ENCODE assay signal across 11 cellular contexts in the genomic region with DNA sequence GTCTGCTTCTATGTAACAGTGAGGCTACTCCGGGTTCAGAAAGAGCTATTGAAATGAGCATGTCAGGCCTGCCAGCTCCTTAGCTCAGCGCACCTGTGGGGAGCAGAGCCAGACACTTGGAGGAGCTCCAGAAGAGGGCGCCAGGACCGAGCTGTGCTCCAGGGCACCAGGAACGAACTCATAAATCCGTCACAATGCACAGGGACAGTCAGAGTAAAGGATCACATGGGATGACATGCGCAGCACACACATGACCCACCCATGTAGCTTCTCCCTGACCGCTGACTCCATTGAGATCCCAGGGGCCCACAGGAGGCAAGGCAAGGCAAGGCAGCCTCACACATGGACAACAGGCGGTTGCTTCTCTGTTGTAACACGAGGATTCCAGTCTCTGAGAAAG. TPM values are rescaled to one million over a fixed set of nuclear protein-coding genes. Genes with fewer than 3 reads are reported as not detected.
DNase-seq lines count a peak whose midpoint lies in the region; ATAC-seq, FAIRE-seq and TF ChIP-seq lines count a peak whose summit lies in the region.
"Had no signal": no experiment of that assay in that cellular context is flagged by ENCODE, and none has a peak within 500 bp of the region (broad histone marks: within the 10 kb centered on the region; RNA-seq: fewer than 3 reads in every experiment).

No MANE protein-coding gene starts in this region.

- no peak overlapping the region for H3K27ac ChIP-seq in A549

- CTCF ChIA-PET in A549 (lab: Yijun Ruan, JAX) = interaction anchor here (0.7 to 6.8 kb wide), 10 partner anchors 9 to 501 kb away, joined by 3 to 67 read pairs (median 3); no protein-coding TSS in a partner anchor

- no peaks in the 10 kb centered on the region for H3K36me3 Mint-ChIP-seq in T-helper 17 cell (ENCODE audit: low read depth)

- no peak for TF ChIP-seq EP300 in A549 (IDR thresholded peaks at IDR 0.05)

- peak overlapping the region; percentile 47 for H3K27ac Mint-ChIP-seq in T-helper 17 cell
- H3K27ac Mint-ChIP-seq: T-helper 1 cell treated with Interleukin-12 subunit alpha and Interleukin-12 subunit beta and Interleukin-4 antibody, amounts not matched to agents 30 μg/mL and 1 μg/mL, for 36 hours had no signal

- TF ChIP-seq CTCF in A549 (IDR thresholded peaks at IDR 0.05) (peak; percentile 41), GM13977 (IDR thresholded peaks at IDR 0.05; ENCODE audit: extremely low read depth, insufficient read depth, missing control alignments) (peak; percentile 47)

- no peaks in the 10 kb centered on the region for H3K9me3 ChIP-seq in A549
- H3K9me3 ChIP-seq in T-helper 17 cell (ENCODE audit: control insufficient read depth, low read length, poor library complexity, severe bottlenecking) = no peaks in the 10 kb centered on the region

- peak; percentile 75 to 89; a peak in 4 of 6 replicates for ATAC-seq in A549
- peak; percentile 44 for ATAC-seq in T-helper 17 cell
- no peak for ATAC-seq in GM18870 (IDR thresholded peaks at IDR 0.05; ENCODE audit: unreplicated experiment)
- ATAC-seq in GM19397 (IDR thresholded peaks at IDR 0.05; ENCODE audit: unreplicated experiment) = no peak

- DNase-seq in A549 (ENCODE audit: low read depth in 1 of 2, low spot score in 1 of 2) (peak; percentile 21 to 44), GM13977 (ENCODE audit: low spot score) (no peak), T-helper 17 cell (no peak), germinal center (ENCODE audit: low spot score) (peak; percentile 32), amygdala (lab: John Stamatoyannopoulos, UW) (no peak), occipital lobe (lab: John Stamatoyannopoulos, UW) (no peak)
- DNase-seq: stimulated activated naive CD4-positive, alpha-beta T cell had no signal

- H3K4me3 Mint-ChIP-seq in T-helper 17 cell = no peak overlapping the region
- H3K4me3 Mint-ChIP-seq: T-helper 1 cell treated with Interleukin-12 subunit alpha and Interleukin-12 subunit beta and Interleukin-4 antibody, amounts not matched to agents 30 μg/mL and 1 μg/mL, for 36 hours had no signal

- in situ Hi-C loops in GM13977 (cut with MboI; ENCODE audit: low pct_unique_long_range_greater_than_20kb, low sequenced_read_pairs, unreplicated experiment) = no loop called here

- H3K4me1 Mint-ChIP-seq in T-helper 17 cell = peaks cover 14% of the 10 kb centered on the region

- TF ChIP-seq POLR2A in A549 (IDR thresholded peaks at IDR 0.05; ENCODE audit: low read length) = no peak

- FAIRE-seq in A549 (lab: Jason Lieb, UNC) = no peak
- FAIRE-seq: astrocyte had no signal

- no peak overlapping the region for H3K4me3 ChIP-seq in A549

- WGBS in A549 (ENCODE audit: missing lambda C conversion rate) = 63% methylated on average over 10 of the region's 10 CpGs

- no peak overlapping the region for H3K4me2 ChIP-seq in A549

- no peaks in the 10 kb centered on the region for H3K4me1 ChIP-seq in A549

- POLR2A ChIA-PET in A549 (lab: Yijun Ruan, JAX) = interaction anchor here (1.0 kb wide), 1 partner anchor 38 kb away, joined by 5 read pairs; no protein-coding TSS in a partner anchor

- H3K27me3 Mint-ChIP-seq in T-helper 17 cell = no peaks in the 10 kb centered on the region

- peak; percentile 29 to 54; a peak in 4 of 5 replicates for TF ChIP-seq RAD21 in A549 (conservative IDR thresholded peaks at IDR 0.05 in 1 of 2, IDR thresholded peaks at IDR 0.05 in 1 of 2)

TF ChIP-seq in A549, 52 proteins besides CTCF, POLR2A, EP300 and RAD21:
- no peak for TF ChIP-seq FOSL2 (IDR thresholded peaks at IDR 0.05)
- no peak for TF ChIP-seq FOSL2 (CRISPR knock-in tag; IDR thresholded peaks at IDR 0.05)
- no peak for TF ChIP-seq CBX8 (IDR thresholded peaks at IDR 0.05)
- peak; percentile 35; the same call in 1 of the 3 replicates for TF ChIP-seq SMC3 (IDR thresholded peaks at IDR 0.05)
- TF ChIP-seq FOSB (CRISPR knock-in tag; IDR thresholded peaks at IDR 0.05) = no peak
- TF ChIP-seq TP53 (CRISPR knock-in tag; IDR thresholded peaks at IDR 0.05) = no peak

RNA-seq across cellular contexts. Expression of gene GNB5, which starts 26.0 kb away (rescaled TPM):
- 67.5 and 72.0 TPM in 2 replicates for polyA plus RNA-seq in A549 (2011; rRNA removed)
- 57.2 and 60.2 TPM in 2 replicates for polyA plus RNA-seq in A549 (2012; cell fraction: cytosol; rRNA removed)
- polyA plus RNA-seq in A549 (2012; cell fraction: nucleus; rRNA removed) = 30.1 and 35.9 TPM in 2 replicates
- polyA plus RNA-seq in A549 (2017; fragmentation: RNase III; extraction: RNeasy Plus Mini Kit Qiagen cat#74134 plus additional on column Dnase treatment) = 53.6 to 65.9 TPM (median 57.2 TPM) in 3 replicates
- 47.8 and 50.6 TPM in 2 replicates for polyA minus RNA-seq in A549 (2011; rRNA and poly(A)+ RNA removed)
- total RNA-seq in T-helper 17 cell = 10 to 100 TPM; 63.2 to 79.7 TPM
- 50.2 TPM for total RNA-seq in occipital lobe

Comparison
In these comparisons a context has a peak if more than half of its experiments do, and no peak if none do; other contexts are left out.
1. ATAC-seq: peak in A549 (2 of 2) and T-helper 17 cell (single experiment); none in GM18870 (single experiment) and GM19397 (single experiment).
2. DNase-seq: peak in A549 (2 of 2) and germinal center (single experiment); none in GM13977 (single experiment), T-helper 17 cell (0 of 3), amygdala (0 of 56) and occipital lobe (single experiment).